ENCODE assay signal across 16 cellular contexts in genomic region chr15:75663931-75664421, GRCh38. TPM values are rescaled to one million over a fixed set of nuclear protein-coding genes. Genes with fewer than 3 reads are reported as not detected.
DNase-seq lines count a peak whose midpoint lies in the region; ATAC-seq, FAIRE-seq and TF ChIP-seq lines count a peak whose summit lies in the region.
"Had no signal": no experiment of that assay in that cellular context is flagged by ENCODE, and none has a peak within 500 bp of the region (broad histone marks: within the 10 kb centered on the region; RNA-seq: fewer than 3 reads in every experiment).

No MANE protein-coding gene starts in this region.

- H3K23me2 ChIP-seq in H9 (ENCODE audit: insufficient read length, low read depth, low read length, poor library complexity, severe bottlenecking), result no peaks in the 10 kb centered on the region

- H3K4me3 Mint-ChIP-seq in H9, result no peak overlapping the region; a peak in 1 of 5 replicates
- H3K4me3 Mint-ChIP-seq: activated CD4-positive, alpha-beta memory T cell treated with anti-CD3 and anti-CD28 coated beads, Interleukin-2, amount 10 ng/mL, durations not matched to agents 7 days and 5 days; activated T-cell treated with anti-CD3 and anti-CD28 coated beads, Interleukin-2, amount 50 U/mL, for 72 hours; B cell; T-cell had no signal

- H3K9me3 Mint-ChIP-seq in H9, result no peaks in the 10 kb centered on the region
- H3K9me3 Mint-ChIP-seq: activated CD4-positive, alpha-beta memory T cell treated with anti-CD3 and anti-CD28 coated beads, Interleukin-2, amount 10 ng/mL, durations not matched to agents 7 days and 5 days; activated T-cell treated with anti-CD3 and anti-CD28 coated beads, Interleukin-2, amount 50 U/mL, for 72 hours; T-cell had no signal

- no peaks in the 10 kb centered on the region for H3K79me1 ChIP-seq in H9 (ENCODE audit: insufficient read depth, low read depth, low read length, poor library complexity, severe bottlenecking)

- DNase-seq in H9, result no peak
- DNase-seq in SHP77 (lab: John Stamatoyannopoulos, UW), result peak; percentile 69 to 75
- no peak for DNase-seq in keratinocyte (ENCODE audit: low read depth, low spot score)
- peak; percentile 66 for DNase-seq in small intestine
- no peak for DNase-seq in GDM1 (lab: John Stamatoyannopoulos, UW)
- DNase-seq: activated CD4-positive, alpha-beta memory T cell treated with anti-CD3 and anti-CD28 coated beads, Interleukin-2, amount 10 ng/mL, durations not matched to agents 7 days and 5 days; activated T-cell treated with anti-CD3 and anti-CD28 coated beads, Interleukin-2, amount 50 U/mL, for 72 hours; glutamatergic neuron; NCI-H82; stimulated activated naive CD8-positive, alpha-beta T cell treated with anti-CD3 and anti-CD28 coated beads, Interleukin-15, Interleukin-2, amounts not matched to agents 100 U/mL and 50 U/mL, for 24 hours; T-cell had no signal

- H4K91ac ChIP-seq in H9 (ENCODE audit: insufficient read length, low read depth, low read length), result no peak overlapping the region

- no peak overlapping the region for H3K23ac ChIP-seq in H9 (ENCODE audit: insufficient read length, low read depth, low read length)

- H3K18ac ChIP-seq in H9 (ENCODE audit: insufficient read length, low read depth, low read length), result no peak overlapping the region

- H4K8ac ChIP-seq in H9 (replicated peaks; ENCODE audit: insufficient read length, low read depth, low read length), result no peak overlapping the region

- H3K14ac ChIP-seq in H9 (ENCODE audit: insufficient read depth, low read length), result no peak overlapping the region

- no peak overlapping the region for H3K56ac ChIP-seq in H9 (ENCODE audit: insufficient read length, low read depth, low read length)

- no peak overlapping the region for H3K27ac ChIP-seq in H9 (ENCODE audit: insufficient read length, low read depth, low read length)
- H3K27ac ChIP-seq in keratinocyte (ENCODE audit: control insufficient read depth, insufficient read depth, low read length), result peak overlapping the region; percentile 100
- peak overlapping the region in 1 of 2 donors; percentile 46 for H3K27ac ChIP-seq in small intestine (ENCODE audit: low read depth in 1 of 2, low read length in 1 of 2)
- H3K27ac ChIP-seq: VCaP had no signal

- H3K79me2 ChIP-seq in H9 (ENCODE audit: insufficient read depth, low read length) (no peaks in the 10 kb centered on the region), keratinocyte (ENCODE audit: control insufficient read depth, insufficient read depth, low read length) (no peaks in the 10 kb centered on the region)

- H3K36me3 Mint-ChIP-seq in H9 (ENCODE audit: insufficient read depth in 1 of 3, low read depth in 3 of 3), result peaks cover 3 to 11% (median 4%) of the 10 kb centered on the region in 3 experiments; a peak in 6 of 7 replicates
- H3K36me3 Mint-ChIP-seq: T-cell had no signal

- H3K4me1 Mint-ChIP-seq in H9, result peaks cover 0 to 8% of the 10 kb centered on the region in 2 experiments; a peak in 1 of 4 replicates
- H3K4me1 Mint-ChIP-seq: B cell, T-cell had no signal

- no peak overlapping the region for H2BK5ac ChIP-seq in H9 (ENCODE audit: insufficient read length, low read length)

- no peak overlapping the region for H3T11ph ChIP-seq in H9 (ENCODE audit: low read length)

- no peak overlapping the region for H2BK120ac ChIP-seq in H9 (ENCODE audit: low read depth, low read length, poor library complexity, severe bottlenecking)

- H3K36me3 ChIP-seq in keratinocyte (ENCODE audit: control insufficient read depth in 2 of 2, extremely low read depth in 1 of 2, insufficient read depth in 2 of 2, low read length in 2 of 2) (peaks cover 0 to 3% of the 10 kb centered on the region in 2 experiments), small intestine (ENCODE audit: control insufficient read depth in 2 of 2, insufficient read depth in 2 of 2, low read length in 2 of 2) (no peaks in the 10 kb centered on the region)

- H4K20me1 ChIP-seq in H9 (ENCODE audit: control insufficient read depth, insufficient read depth, insufficient read length) (no peaks in the 10 kb centered on the region), keratinocyte (ENCODE audit: control insufficient read depth, extremely low read depth, insufficient read depth, low read length) (no peaks in the 10 kb centered on the region)

- no peak overlapping the region for H3K4ac ChIP-seq in H9 (ENCODE audit: low read depth, low read length)

- no peak overlapping the region for H3K4me3 ChIP-seq in keratinocyte (ENCODE audit: control insufficient read depth in 2 of 3, extremely low read depth in 1 of 3, insufficient read depth in 2 of 3, low read depth in 1 of 3, low read length in 3 of 3)
- no peak overlapping the region for H3K4me3 ChIP-seq in small intestine (ENCODE audit: low read depth in 1 of 2, low read length in 2 of 2)

- dilution Hi-C loops in keratinocyte (cut with MboI; ENCODE audit: extremely low pct_ligation_motif_present, low sequenced_read_pairs), result no loop called here

- H3K27ac Mint-ChIP-seq in H9, result peak overlapping the region in 2 of 3 experiments; percentile 27 to 50; a peak in 4 of 7 replicates
- H3K27ac Mint-ChIP-seq: activated CD4-positive, alpha-beta memory T cell treated with anti-CD3 and anti-CD28 coated beads, Interleukin-2, amount 10 ng/mL, durations not matched to agents 7 days and 5 days; activated T-cell treated with anti-CD3 and anti-CD28 coated beads, Interleukin-2, amount 50 U/mL, for 72 hours; B cell; T-cell had no signal

- no peak overlapping the region for H2BK20ac ChIP-seq in H9 (ENCODE audit: low read depth, low read length, poor library complexity, severe bottlenecking)

- H2BK12ac ChIP-seq in H9 (ENCODE audit: insufficient read length, low read depth, low read length), result no peak overlapping the region

- FAIRE-seq in keratinocyte (lab: Jason Lieb, UNC), result peak; percentile 89
- no peak for FAIRE-seq in small intestine (lab: Jason Lieb, UNC)

- no peak overlapping the region for H3K9ac ChIP-seq in H9 (ENCODE audit: extremely low read depth, insufficient read length, low read length)
- peak overlapping the region; percentile 45 for H3K9ac ChIP-seq in keratinocyte (ENCODE audit: control insufficient read depth, extremely low read depth, insufficient read depth, low read length)

- H2BK15ac ChIP-seq in H9 (ENCODE audit: low read depth, low read length), result no peak overlapping the region

- no CpG with 5 or more reads among the region's 11 CpGs for WGBS in H9 (ENCODE audit: extremely low coverage, insufficient read length, low lambda C conversion rate)
- WGBS in small intestine, 3 donors, result 15 to 53% (median 31%) methylated on average over 11 of the region's 11 CpGs

- H2AK5ac ChIP-seq in H9 (ENCODE audit: insufficient read length, low read length), result no peak overlapping the region

- H3K9me3 ChIP-seq in H9 (ENCODE audit: control insufficient read depth, low read depth, low read length), result no peaks in the 10 kb centered on the region
- H3K9me3 ChIP-seq in keratinocyte (ENCODE audit: control insufficient read depth, low read depth, low read length), result no peaks in the 10 kb centered on the region
- no peaks in the 10 kb centered on the region for H3K9me3 ChIP-seq in small intestine (ENCODE audit: control insufficient read depth, low read depth)

- no peaks in the 10 kb centered on the region for H3K9me1 ChIP-seq in keratinocyte (ENCODE audit: control insufficient read depth, extremely low read depth, insufficient read depth, low read length)

- H4K5ac ChIP-seq in H9 (ENCODE audit: insufficient read length, low read depth, low read length), result no peak overlapping the region

- H3K4me1 ChIP-seq in H9 (ENCODE audit: insufficient read depth, low read length) (0 out of 2 replicates have a peak, but pooled peaks cover 2% of the 10 kb centered on the region), keratinocyte (ENCODE audit: control insufficient read depth, extremely low read depth, insufficient read depth, low read length) (peaks cover 85% of the 10 kb centered on the region), small intestine (ENCODE audit: control insufficient read depth in 2 of 2, insufficient read depth in 1 of 2, low read depth in 1 of 2, low read length in 1 of 2) (peaks cover 0 to 8% of the 10 kb centered on the region in 2 donors)

- peaks cover 1% of the 10 kb centered on the region; the same call in 1 of the 2 replicates for H3K27me3 Mint-ChIP-seq in H9 (ENCODE audit: low read depth)
- H3K27me3 Mint-ChIP-seq: activated CD4-positive, alpha-beta memory T cell treated with anti-CD3 and anti-CD28 coated beads, Interleukin-2, amount 10 ng/mL, durations not matched to agents 7 days and 5 days; T-cell had no signal

- ATAC-seq in HG02938 (IDR thresholded peaks at IDR 0.05; ENCODE audit: unreplicated experiment), result no peak
- ATAC-seq in GM18505 (IDR thresholded peaks at IDR 0.05; ENCODE audit: unreplicated experiment), result no peak
- ATAC-seq in GM18873 (IDR thresholded peaks at IDR 0.05; ENCODE audit: low FRiP score, unreplicated experiment), result no peak
- ATAC-seq: activated T-cell treated with anti-CD3 and anti-CD28 coated beads, Interleukin-2, amount 50 U/mL, for 72 hours; stimulated activated naive CD8-positive, alpha-beta T cell treated with anti-CD3 and anti-CD28 coated beads, Interleukin-15, Interleukin-2, amounts not matched to agents 100 U/mL and 50 U/mL, for 24 hours; T-cell had no signal

- H3K4me2 ChIP-seq in H9 (ENCODE audit: insufficient read depth, insufficient read length, low read length) (no peak overlapping the region), keratinocyte (ENCODE audit: control insufficient read depth, extremely low read depth, insufficient read depth, low read depth, low read length) (peak overlapping the region; percentile 7)

- H2AFZ ChIP-seq in H9 (ENCODE audit: low read length) (no peak overlapping the region), keratinocyte (ENCODE audit: control insufficient read depth, low read length) (no peak overlapping the region)

- TF ChIP-seq CTCF in H9 (conservative IDR thresholded peaks at IDR 0.05) (no peak), keratinocyte (optimal IDR thresholded peaks at IDR 0.05 in 1 of 3, IDR thresholded peaks at IDR 0.05 in 1 of 3, conservative IDR thresholded peaks at IDR 0.05 in 1 of 3; ENCODE audit: extremely low read depth in 1 of 3, insufficient read depth in 2 of 3, low read length in 3 of 3) (no peak)

- H3K27me3 ChIP-seq in H9 (ENCODE audit: insufficient read depth, low read length) (no peaks in the 10 kb centered on the region), keratinocyte (ENCODE audit: control insufficient read depth, extremely low read depth, insufficient read depth, low read length) (no peaks in the 10 kb centered on the region), small intestine (ENCODE audit: control insufficient read depth in 2 of 2, insufficient read depth in 2 of 2, low read length in 2 of 2) (no peaks in the 10 kb centered on the region)

- TF ChIP-seq POLR2A in GM18505 (IDR thresholded peaks at IDR 0.05; ENCODE audit: borderline replicate concordance, extremely low read depth, insufficient read depth, insufficient read length), result no peak

RNA-seq across cellular contexts. Expression of gene SNX33, which starts 16.3 kb away (rescaled TPM):
- total RNA-seq in H9 (2021), result 17.7 and 18.7 TPM in 2 replicates
- polyA plus RNA-seq in keratinocyte, result 21.7 to 32.5 TPM (median 27.0 TPM) in 3 replicates
- 11.5 TPM for polyA plus RNA-seq in keratinocyte (2011; ENCODE audit: low read depth)
- polyA plus RNA-seq in keratinocyte (2011; cell fraction: cytosol; rRNA removed), result 24.7 and 25.8 TPM in 2 replicates
- 59.5 and 81.4 TPM in 2 replicates for polyA plus RNA-seq in keratinocyte (2011; cell fraction: nucleus; rRNA removed)
- 31.2 and 40.4 TPM in 2 replicates for polyA plus RNA-seq in keratinocyte (2012; ENCODE audit: low replicate concordance)
- polyA minus RNA-seq in keratinocyte, result 45.4 to 75.9 TPM (median 53.1 TPM) in 3 replicates
- 51.8 TPM for polyA minus RNA-seq in keratinocyte (2011; cell fraction: cytosol; rRNA and poly(A)+ RNA removed)
- polyA minus RNA-seq in keratinocyte (2011; cell fraction: nucleus; rRNA and poly(A)+ RNA removed), result 52.0 and 62.4 TPM in 2 replicates
- 10 to 100 TPM; 11.0 to 18.0 (median 12.4) TPM for polyA plus RNA-seq in small intestine

RNA-seq across cellular contexts. Expression of gene IMP3, which starts 24.0 kb away (rescaled TPM):
- 97.9 and 106 TPM in 2 replicates for total RNA-seq in H9 (2021)
- 58.1 to 90.0 TPM (median 70.4 TPM) in 3 replicates for polyA plus RNA-seq in keratinocyte
- polyA plus RNA-seq in keratinocyte (2011; ENCODE audit: low read depth), result 20.9 TPM
- polyA plus RNA-seq in keratinocyte (2011; cell fraction: cytosol; rRNA removed), result 58.1 and 74.0 TPM in 2 replicates
- polyA plus RNA-seq in keratinocyte (2011; cell fraction: nucleus; rRNA removed), result 48.6 and 51.6 TPM in 2 replicates
- 67.8 and 84.1 TPM in 2 replicates for polyA plus RNA-seq in keratinocyte (2012; ENCODE audit: low replicate concordance)
- polyA minus RNA-seq in keratinocyte, result 15.5 to 28.5 TPM (median 16.7 TPM) in 3 replicates
- polyA minus RNA-seq in keratinocyte (2011; cell fraction: cytosol; rRNA and poly(A)+ RNA removed), result 92.7 TPM
- polyA minus RNA-seq in keratinocyte (2011; cell fraction: nucleus; rRNA and poly(A)+ RNA removed), result 13.5 and 14.4 TPM in 2 replicates
- 100 to 1,000 TPM in 1 of 3 donors, 10 to 100 TPM in 2; 93.2 to 139 (median 93.3) TPM for polyA plus RNA-seq in small intestine

RNA-seq across cellular contexts. Expression of gene SNUPN, which starts 38.5 kb away (rescaled TPM):
- total RNA-seq in H9 (2021), result 29.8 and 32.7 TPM in 2 replicates
- polyA plus RNA-seq in keratinocyte (20.7 to 24.9 TPM (median 23.6 TPM) in 3 replicates), small intestine (10 to 100 TPM; 19.5 to 24.6 (median 22.1) TPM)
- polyA plus RNA-seq in keratinocyte (2011; ENCODE audit: low read depth), result 40.1 TPM
- polyA plus RNA-seq in keratinocyte (2011; cell fraction: cytosol; rRNA removed), result 21.7 and 24.4 TPM in 2 replicates
- 21.4 and 21.8 TPM in 2 replicates for polyA plus RNA-seq in keratinocyte (2011; cell fraction: nucleus; rRNA removed)
- polyA plus RNA-seq in keratinocyte (2012; ENCODE audit: low replicate concordance), result 15.1 and 18.5 TPM in 2 replicates
- 6.7 to 17.8 TPM (median 14.2 TPM) in 3 replicates for polyA minus RNA-seq in keratinocyte
- 13.2 TPM for polyA minus RNA-seq in keratinocyte (2011; cell fraction: cytosol; rRNA and poly(A)+ RNA removed)
- 10.7 and 17.5 TPM in 2 replicates for polyA minus RNA-seq in keratinocyte (2011; cell fraction: nucleus; rRNA and poly(A)+ RNA removed)

RNA-seq across cellular contexts. Expression of gene CSPG4, which starts 48.7 kb away (rescaled TPM):
- 2.0 and 2.1 TPM in 2 replicates for total RNA-seq in H9 (2021)
- 0.67 to 1.9 TPM (median 1.7 TPM) in 3 replicates for polyA plus RNA-seq in keratinocyte
- polyA plus RNA-seq in keratinocyte (2011; ENCODE audit: low read depth), result 0.31 TPM
- 0.16 and 0.49 TPM in 2 replicates for polyA plus RNA-seq in keratinocyte (2011; cell fraction: cytosol; rRNA removed)
- 2.5 and 5.0 TPM in 2 replicates for polyA plus RNA-seq in keratinocyte (2011; cell fraction: nucleus; rRNA removed)
- 1.7 and 5.4 TPM in 2 replicates for polyA plus RNA-seq in keratinocyte (2012; ENCODE audit: low replicate concordance)
- polyA minus RNA-seq in keratinocyte, result 3.2 to 15.0 TPM (median 4.5 TPM) in 3 replicates
- polyA minus RNA-seq in keratinocyte (2011; cell fraction: cytosol; rRNA and poly(A)+ RNA removed), result 2.5 TPM
- 8.4 and 12.3 TPM in 2 replicates for polyA minus RNA-seq in keratinocyte (2011; cell fraction: nucleus; rRNA and poly(A)+ RNA removed)
- polyA plus RNA-seq in small intestine, result 1 to 10 TPM in 1 of 3 donors, under 1 TPM in 2; 0.22 to 7.2 (median 0.54) TPM
- total RNA-seq: activated CD4-positive, alpha-beta memory T cell treated with anti-CD3 and anti-CD28 coated beads, Interleukin-2, amount 10 ng/mL, durations not matched to agents 7 days and 5 days; activated T-cell treated with anti-CD3 and anti-CD28 coated beads, Interleukin-2, amount 50 U/mL, for 72 hours had no signal

Comparison
In these comparisons a context has a peak if more than half of its experiments do, and no peak if none do; other contexts are left out.
1. DNase-seq: peak in SHP77 (2 of 2) and small intestine (single experiment); none in H9 (single experiment), keratinocyte (single experiment) and GDM1 (single experiment).